Comparison of ENCODE assay signal across 8 cellular contexts in the genomic region with DNA sequence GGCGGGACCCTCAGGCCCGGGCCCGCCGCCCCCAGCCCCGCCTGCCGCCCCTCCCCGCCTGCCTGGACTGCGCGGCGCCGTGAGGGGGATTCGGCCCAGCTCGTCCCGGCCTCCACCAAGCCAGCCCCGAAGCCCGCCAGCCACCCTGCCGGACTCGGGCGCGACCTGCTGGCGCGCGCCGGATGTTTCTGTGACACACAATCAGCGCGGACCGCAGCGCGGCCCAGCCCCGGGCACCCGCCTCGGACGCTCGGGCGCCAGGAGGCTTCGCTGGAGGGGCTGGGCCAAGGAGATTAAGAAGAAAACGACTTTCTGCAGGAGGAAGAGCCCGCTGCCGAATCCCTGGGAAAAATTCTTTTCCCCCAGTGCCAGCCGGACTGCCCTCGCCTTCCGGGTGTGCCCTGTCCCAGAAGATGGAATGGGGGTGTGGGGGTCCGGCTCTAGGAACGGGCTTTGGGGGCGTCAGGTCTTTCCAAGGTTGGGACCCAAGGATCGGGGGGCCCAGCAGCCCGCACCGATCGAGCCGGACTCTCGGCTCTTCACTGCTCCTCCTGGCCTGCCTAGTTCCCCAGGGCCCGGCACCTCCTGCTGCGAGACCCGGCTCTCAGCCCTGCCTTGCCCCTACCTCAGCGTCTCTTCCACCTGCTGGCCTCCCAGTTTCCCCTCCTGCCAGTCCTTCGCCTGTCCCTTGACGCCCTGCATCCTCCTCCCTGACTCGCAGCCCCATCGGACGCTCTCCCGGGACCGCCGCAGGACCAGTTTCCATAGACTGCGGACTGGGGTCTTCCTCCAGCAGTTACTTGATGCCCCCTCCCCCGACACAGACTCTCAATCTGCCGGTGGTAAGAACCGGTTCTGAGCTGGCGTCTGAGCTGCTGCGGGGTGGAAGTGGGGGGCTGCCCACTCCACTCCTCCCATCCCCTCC.
DNase-seq lines count a peak whose midpoint lies in the region; ATAC-seq and TF ChIP-seq lines count a peak whose summit lies in the region.

No MANE protein-coding gene starts in this region.

- no peak overlapping the region for H3K4me3 ChIP-seq in LNCaP clone FGC (ENCODE audit: low read depth, low read length)
- H3K4me3 ChIP-seq in hepatocyte: no peak overlapping the region
- peak overlapping the region; percentile 0 to 73 (median 43) for H3K4me3 ChIP-seq in spleen

- peaks cover 20% of the 10 kb centered on the region for H3K4me1 Mint-ChIP-seq in activated T-helper 17 cell treated with anti-CD3 and anti-CD28 coated beads, Interleukin-2, amount 50 U/mL, for 72 hours

- peak; percentile 45 for DNase-seq in EL
- DNase-seq in LNCaP clone FGC (ENCODE audit: low read depth): no peak
- DNase-seq in hepatocyte (ENCODE audit: low spot score): peak; percentile 74
- peak; percentile 85 for DNase-seq in spleen
- no peak for DNase-seq in NCI-H774 (lab: John Stamatoyannopoulos, UW)

- H3K4me3 Mint-ChIP-seq in activated T-helper 17 cell treated with anti-CD3 and anti-CD28 coated beads, Interleukin-2, amount 50 U/mL, for 72 hours: peak overlapping the region; percentile 87

- H3K79me2 ChIP-seq in hepatocyte: no peaks in the 10 kb centered on the region

- H4K20me1 ChIP-seq in hepatocyte (ENCODE audit: insufficient read depth, poor library complexity, severe bottlenecking): no peaks in the 10 kb centered on the region

- ATAC-seq in activated T-helper 17 cell treated with anti-CD3 and anti-CD28 coated beads, Interleukin-2, amount 50 U/mL, for 72 hours (replicated peaks): peak; percentile 74
- ATAC-seq in GM18907 (IDR thresholded peaks at IDR 0.05; ENCODE audit: unreplicated experiment): no peak
- ATAC-seq in HG02763 (IDR thresholded peaks at IDR 0.05; ENCODE audit: unreplicated experiment): no peak

- TF ChIP-seq CTCF in LNCaP clone FGC (IDR thresholded peaks at IDR 0.05; ENCODE audit: control insufficient read depth, extremely low read depth, insufficient read depth) (peak; percentile 29), hepatocyte (IDR thresholded peaks at IDR 0.05; ENCODE audit: poor library complexity) (peak; percentile 26), spleen (IDR thresholded peaks at IDR 0.05 in 8 of 11, conservative IDR thresholded peaks at IDR 0.05 in 3 of 11) (no peak)

- no peaks in the 10 kb centered on the region for H3K9me2 ChIP-seq in hepatocyte (replicated peaks; ENCODE audit: insufficient read depth)

- H3K4me2 ChIP-seq in hepatocyte: peak overlapping the region; percentile 93

- no peak for TF ChIP-seq POLR2A in spleen (IDR thresholded peaks at IDR 0.05)

- peaks cover 34% of the 10 kb centered on the region for H3K4me1 ChIP-seq in hepatocyte (ENCODE audit: insufficient read depth)
- H3K4me1 ChIP-seq in spleen: peaks cover 12 to 51% (median 46%) of the 10 kb centered on the region in 6 donors

- H3K36me3 ChIP-seq in hepatocyte (replicated peaks; ENCODE audit: insufficient read depth, low read depth) (no peaks in the 10 kb centered on the region), spleen (no peaks in the 10 kb centered on the region)

- H3K9me3 ChIP-seq in hepatocyte (ENCODE audit: low read depth) (no peaks in the 10 kb centered on the region), spleen (no peaks in the 10 kb centered on the region)

- H3K27me3 Mint-ChIP-seq in activated T-helper 17 cell treated with anti-CD3 and anti-CD28 coated beads, Interleukin-2, amount 50 U/mL, for 72 hours: peaks cover 73% of the 10 kb centered on the region

- WGBS in hepatocyte (ENCODE audit: low lambda C conversion rate, missing lambda C conversion rate): 3% methylated on average over 62 of the region's 69 CpGs
- 1 to 5% (median 1%) methylated on average over 30 to 69 of the region's 69 CpGs for WGBS in spleen, 5 donors

- H3K27ac Mint-ChIP-seq in activated T-helper 17 cell treated with anti-CD3 and anti-CD28 coated beads, Interleukin-2, amount 50 U/mL, for 72 hours: no peak overlapping the region

- H3K36me3 Mint-ChIP-seq in activated T-helper 17 cell treated with anti-CD3 and anti-CD28 coated beads, Interleukin-2, amount 50 U/mL, for 72 hours (ENCODE audit: low read depth): peaks cover 11% of the 10 kb centered on the region

- H3K9me3 Mint-ChIP-seq in activated T-helper 17 cell treated with anti-CD3 and anti-CD28 coated beads, Interleukin-2, amount 50 U/mL, for 72 hours: no peaks in the 10 kb centered on the region

- H3K27ac ChIP-seq in hepatocyte (no peak overlapping the region), spleen (no peak overlapping the region)

- peaks cover 99% of the 10 kb centered on the region for H3K27me3 ChIP-seq in hepatocyte
- peaks cover 4 to 100% (median 89%) of the 10 kb centered on the region in 7 donors for H3K27me3 ChIP-seq in spleen (replicated peaks in 1 of 7)

- intact Hi-C loops in spleen (cut with DNase I; ENCODE audit: low total_unique reads): no loop called here

- peak overlapping the region; percentile 63 for H2AFZ ChIP-seq in hepatocyte

Comparison
In these comparisons a context has a peak if more than half of its experiments do, and no peak if none do; other contexts are left out.
1. DNase-seq: peak in EL (single experiment), hepatocyte (single experiment) and spleen (single experiment); none in LNCaP clone FGC (single experiment) and NCI-H774 (single experiment).
2. H3K4me3 ChIP-seq: peak in spleen (8 of 8); none in LNCaP clone FGC (single experiment) and hepatocyte (single experiment).
3. CTCF ChIP-seq: peak in LNCaP clone FGC (single experiment) and hepatocyte (single experiment); none in spleen (0 of 11).